9 cellular contexts compared by ENCODE assay signal in genomic region chr2:71614976-71615768, GRCh38.
A peak's percentile ranks its signal among the peaks of the same experiment; 100 is the strongest.
DNase-seq lines count a peak whose midpoint lies in the region; ATAC-seq and TF ChIP-seq lines count a peak whose summit lies in the region.
"Had no signal": no experiment of that assay in that cellular context is flagged by ENCODE, and none has a peak within 500 bp of the region (broad histone marks: within the 10 kb centered on the region; RNA-seq: fewer than 3 reads in every experiment).

No MANE protein-coding gene starts in this region.

- H3K4me3 ChIP-seq in skeletal muscle cell (ENCODE audit: low read depth, low read length), result no peak overlapping the region
- H3K4me3 ChIP-seq: PC-9 had no signal

- H3K27ac ChIP-seq in caudate nucleus (ENCODE audit: low read depth, low read length) (peak overlapping the region; percentile 53), foreskin keratinocyte (no peak overlapping the region)
- H3K27ac ChIP-seq: PC-9 had no signal

- ATAC-seq in foreskin keratinocyte, result no peak

- H3K4me1 ChIP-seq in foreskin keratinocyte, result no peaks in the 10 kb centered on the region

- peak; percentile 61 for DNase-seq in GM04504 (ENCODE audit: low read depth)
- peak in 39 of 61 donors; percentile 15 to 94 (median 43) for DNase-seq in caudate nucleus (lab: John Stamatoyannopoulos, UW)
- DNase-seq in hypothalamus (lab: John Stamatoyannopoulos, UW), result peak in 34 of 51 donors; percentile 23 to 70 (median 47)
- peak; percentile 6 for DNase-seq in skeletal muscle cell (ENCODE audit: low read depth)
- DNase-seq in GM19238 (ENCODE audit: insufficient read length, low spot score), result no peak
- no peak for DNase-seq in NOMO-1 (lab: John Stamatoyannopoulos, UW; ENCODE audit: unreplicated experiment in 2 of 2)
- DNase-seq in A172 (ENCODE audit: low spot score), result no peak
- DNase-seq in foreskin keratinocyte, result no peak
- DNase-seq: PC-9 had no signal

- no peaks in the 10 kb centered on the region for H3K27me3 ChIP-seq in foreskin keratinocyte

- no peak for TF ChIP-seq CTCF in foreskin keratinocyte (conservative IDR thresholded peaks at IDR 0.05)

Comparison
In these comparisons a context has a peak if more than half of its experiments do, and no peak if none do; other contexts are left out.
1. DNase-seq: peak in GM04504 (single experiment), caudate nucleus (39 of 61), hypothalamus (34 of 51) and skeletal muscle cell (single experiment); none in GM19238 (single experiment), NOMO-1 (0 of 2), A172 (single experiment) and foreskin keratinocyte (0 of 2).